In genomic region chr14:75981426-75981825, GRCh38 we compare ENCODE assay signal across 8 cellular contexts. TPM values are rescaled to one million over a fixed set of nuclear protein-coding genes. Genes with fewer than 3 reads are reported as not detected.
DNase-seq lines count a peak whose midpoint lies in the region; ATAC-seq and TF ChIP-seq lines count a peak whose summit lies in the region.

No MANE protein-coding gene starts in this region.

- DNase-seq in cardiac muscle cell (ENCODE audit: low read depth in 1 of 2, low spot score in 1 of 2) (peak in 1 of 2 donors; percentile 32), Right ventricle myocardium inferior (ENCODE audit: missing footprints) (no peak), RWPE2 (ENCODE audit: low spot score) (no peak), thyroid gland (peak; percentile 24 to 27)

- H3K27me3 ChIP-seq in cardiac muscle cell (no peaks in the 10 kb centered on the region), RWPE2 (ENCODE audit: insufficient read depth, poor library complexity, severe bottlenecking) (no peaks in the 10 kb centered on the region), mucosa of rectum (ENCODE audit: control insufficient read depth in 2 of 2, insufficient read depth in 2 of 2, low read length in 2 of 2) (no peaks in the 10 kb centered on the region), thyroid gland (no peaks in the 10 kb centered on the region)

- H3K4me1 Mint-ChIP-seq in dendritic cell treated with granulocyte-macrophage colony-stimulating factor and Interleukin-4, amounts not matched to agents 40 ng/mL and 50 ng/mL, for 4 days (ENCODE audit: low read depth): peaks cover 40% of the 10 kb centered on the region

- H3K36me3 Mint-ChIP-seq in dendritic cell treated with granulocyte-macrophage colony-stimulating factor and Interleukin-4, amounts not matched to agents 40 ng/mL and 50 ng/mL, for 4 days (ENCODE audit: low read depth): peaks cover 7% of the 10 kb centered on the region

- 1 to 3% methylated on average over 10 of the region's 10 CpGs for WGBS in thyroid gland, 2 donors

- intact Hi-C loops in Right ventricle myocardium inferior (cut with DNase I) (loop anchor here (10.0 kb wide), 1 partner anchor 407 kb away; the partner anchor contains the start of gene FLVCR2), thyroid gland (cut with DNase I) (loop anchor here (5.0 kb wide), 2 partner anchors 74 to 269 kb away; no protein-coding TSS in a partner anchor)
- intact Hi-C loops in dendritic cell treated with granulocyte-macrophage colony-stimulating factor and Interleukin-4, amounts not matched to agents 40 ng/mL and 50 ng/mL, for 4 days (cut with micrococcal nuclease): loop anchor here (5.0 to 10.0 kb wide), 2 partner anchors 173 to 404 kb away; partner anchors contain the start of genes FLVCR2 and GPATCH2L

- no peaks in the 10 kb centered on the region for H3K9me3 Mint-ChIP-seq in dendritic cell treated with granulocyte-macrophage colony-stimulating factor and Interleukin-4, amounts not matched to agents 40 ng/mL and 50 ng/mL, for 4 days

- TF ChIP-seq CTCF in cardiac muscle cell (IDR thresholded peaks at IDR 0.05; ENCODE audit: low read depth, low read length) (no peak), RWPE2 (IDR thresholded peaks at IDR 0.05; ENCODE audit: poor library complexity, severe bottlenecking) (no peak), thyroid gland (IDR thresholded peaks at IDR 0.05) (no peak)

- H3K4me3 ChIP-seq in cardiac muscle cell (peak overlapping the region; percentile 91), RWPE2 (ENCODE audit: severe bottlenecking) (peak overlapping the region; percentile 73), mucosa of rectum (ENCODE audit: low read length in 2 of 2) (peak overlapping the region; percentile 81 to 82), thyroid gland (replicated peaks in 1 of 3) (peak overlapping the region in 2 of 3 donors; percentile 72 to 78)

- H3K4me3 Mint-ChIP-seq in dendritic cell treated with granulocyte-macrophage colony-stimulating factor and Interleukin-4, amounts not matched to agents 40 ng/mL and 50 ng/mL, for 4 days: peak overlapping the region; percentile 75

- no peaks in the 10 kb centered on the region for H3K36me3 ChIP-seq in cardiac muscle cell
- H3K36me3 ChIP-seq in RWPE2 (ENCODE audit: low read depth): no peaks in the 10 kb centered on the region
- no peaks in the 10 kb centered on the region for H3K36me3 ChIP-seq in mucosa of rectum (ENCODE audit: control insufficient read depth in 2 of 2, insufficient read depth in 2 of 2, low read length in 2 of 2)
- no peaks in the 10 kb centered on the region for H3K36me3 ChIP-seq in thyroid gland

- no peak for TF ChIP-seq POLR2A in thyroid gland (IDR thresholded peaks at IDR 0.05)

- H3K27ac Mint-ChIP-seq in dendritic cell treated with granulocyte-macrophage colony-stimulating factor and Interleukin-4, amounts not matched to agents 40 ng/mL and 50 ng/mL, for 4 days: peak overlapping the region; percentile 66

- H3K9ac ChIP-seq in mucosa of rectum (ENCODE audit: low read depth in 1 of 2, low read length in 2 of 2): peak overlapping the region; percentile 77 to 78

- H3K4me1 ChIP-seq in cardiac muscle cell (ENCODE audit: low read depth) (peaks cover 24% of the 10 kb centered on the region), RWPE2 (ENCODE audit: insufficient read depth, poor library complexity, severe bottlenecking) (peaks cover 9% of the 10 kb centered on the region), mucosa of rectum (ENCODE audit: control insufficient read depth in 2 of 2, insufficient read depth in 2 of 2, low read length in 2 of 2) (peaks cover 30 to 34% of the 10 kb centered on the region in 2 donors), thyroid gland (peaks cover 18 to 23% of the 10 kb centered on the region in 2 donors)

- peak overlapping the region; percentile 81 for H3K27ac ChIP-seq in cardiac muscle cell
- H3K27ac ChIP-seq in RWPE2 (ENCODE audit: poor library complexity, severe bottlenecking): peak overlapping the region; percentile 33
- peak overlapping the region; percentile 87 to 89 for H3K27ac ChIP-seq in mucosa of rectum (ENCODE audit: low read depth in 2 of 2, low read length in 2 of 2)
- H3K27ac ChIP-seq in thyroid gland: peak overlapping the region; percentile 98 to 99 (median 99)

- peaks cover 49% of the 10 kb centered on the region for H3K27me3 Mint-ChIP-seq in dendritic cell treated with granulocyte-macrophage colony-stimulating factor and Interleukin-4, amounts not matched to agents 40 ng/mL and 50 ng/mL, for 4 days

- ATAC-seq in Right ventricle myocardium inferior (no peak), HG03135 (IDR thresholded peaks at IDR 0.05; ENCODE audit: unreplicated experiment) (peak; percentile 43), RWPE2 (ENCODE audit: low read depth) (peak; percentile 4), GM19452 (IDR thresholded peaks at IDR 0.05; ENCODE audit: unreplicated experiment) (no peak)

- H3K9me3 ChIP-seq in cardiac muscle cell (ENCODE audit: low read depth): no peaks in the 10 kb centered on the region
- H3K9me3 ChIP-seq in RWPE2 (ENCODE audit: severe bottlenecking): no peaks in the 10 kb centered on the region
- no peaks in the 10 kb centered on the region for H3K9me3 ChIP-seq in mucosa of rectum (ENCODE audit: control insufficient read depth in 2 of 2, low read length in 2 of 2)
- no peaks in the 10 kb centered on the region for H3K9me3 ChIP-seq in thyroid gland

RNA-seq across cellular contexts. Expression of gene TGFB3, which starts 0.4 kb away (rescaled TPM):
- total RNA-seq in cardiac muscle cell (11.6 and 13.2 TPM in 2 replicates), Right ventricle myocardium inferior (29.5 TPM), thyroid gland (10 to 100 TPM in 3 of 4 donors, 1 to 10 TPM in 1; 8.0 to 14.7 (median 11.3) TPM)
- 11.3 and 13.9 TPM in 2 replicates for polyA plus RNA-seq in cardiac muscle cell

RNA-seq across cellular contexts. Expression of gene IFT43, which starts 4.1 kb away (rescaled TPM):
- 50.7 and 56.8 TPM in 2 replicates for total RNA-seq in cardiac muscle cell
- polyA plus RNA-seq in cardiac muscle cell: 68.6 and 76.6 TPM in 2 replicates
- 30.4 TPM for total RNA-seq in Right ventricle myocardium inferior
- total RNA-seq in thyroid gland: 10 to 100 TPM; 39.0 to 59.8 (median 52.4) TPM

Comparison
In these comparisons a context has a peak if more than half of its experiments do, and no peak if none do; other contexts are left out.
1. DNase-seq: peak in thyroid gland (2 of 2); none in Right ventricle myocardium inferior (single experiment) and RWPE2 (single experiment).
2. H3K27ac ChIP-seq: peak in every context shown above with its lines; median percentile 99 in thyroid gland; 88 in mucosa of rectum; 81 in cardiac muscle cell; 33 in RWPE2.
3. ATAC-seq: peak in HG03135 (single experiment) and RWPE2 (single experiment); none in Right ventricle myocardium inferior (single experiment) and GM19452 (single experiment).
4. Peak in every context shown above with its lines, with median percentiles within 50 percentile points of each other: H3K4me3 ChIP-seq.